ENCODE assay signal across 17 cellular contexts in the genomic region with DNA sequence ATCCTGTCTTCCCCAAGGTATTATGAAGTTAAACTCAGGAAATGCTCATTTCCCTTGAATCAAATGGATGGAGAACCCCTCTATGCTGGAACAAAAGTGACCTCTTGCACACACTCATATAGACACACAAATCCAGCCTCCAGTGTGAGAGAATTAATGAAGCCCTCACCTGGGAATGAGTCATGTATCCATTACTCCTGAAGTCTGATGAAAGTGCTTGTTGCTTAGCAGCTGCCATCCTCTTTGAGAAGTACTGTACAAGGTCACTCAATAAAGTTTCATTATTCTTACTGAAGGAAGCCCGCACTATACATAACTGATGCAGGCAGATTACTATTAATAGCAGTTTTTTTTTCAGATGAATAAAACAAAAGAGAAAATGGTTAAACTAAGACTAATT.
"Had no signal": no experiment of that assay in that cellular context is flagged by ENCODE, and none has a peak within 500 bp of the region (broad histone marks: within the 10 kb centered on the region; RNA-seq: fewer than 3 reads in every experiment).

No MANE protein-coding gene starts in this region.

- H3K27me3 ChIP-seq: colonic mucosa, heart left ventricle, stomach had no signal

- H3K27ac ChIP-seq: colonic mucosa, heart left ventricle, stomach, thoracic aorta had no signal

- ATAC-seq: heart left ventricle; left lobe of liver; mucosa of descending colon; naive thymus-derived CD8-positive, alpha-beta T cell; right cardiac atrium had no signal

- H3K4me3 ChIP-seq: colonic mucosa, heart left ventricle, mucosa of descending colon, stomach, thoracic aorta had no signal

- DNase-seq: colonic mucosa; dermis blood vessel endothelial cell; effector CD4-positive, alpha-beta T cell; endodermal cell; heart left ventricle; hippocampal formation; mucosa of descending colon; naive thymus-derived CD8-positive, alpha-beta T cell; right cardiac atrium; small intestine; stimulated activated CD4-positive, alpha-beta T cell treated with anti-CD3 and anti-CD28 coated beads, Interleukin-12 subunit alpha, Interleukin-12 subunit beta, amount 100 ng/mL, for 4 hours; stimulated activated naive CD4-positive, alpha-beta T cell; stomach; substantia nigra; trophoblast cell had no signal

- H3K36me3 ChIP-seq: colonic mucosa, heart left ventricle, stomach, thoracic aorta had no signal

- H3K4me1 ChIP-seq: colonic mucosa had no signal

- H3K9me3 ChIP-seq: colonic mucosa, heart left ventricle, mucosa of descending colon, stomach, thoracic aorta had no signal
